Comparison of ENCODE assay signal across 1 cellular context in genomic region chr7:16130127-16131110, GRCh38.
TF ChIP-seq lines count a peak whose summit lies in the region.

No MANE protein-coding gene starts in this region.

TF ChIP-seq in GM23338, 12 proteins besides CTCF, POLR2A, EP300 and RAD21 (continued from another document):
- no peak for TF ChIP-seq ZNF462 (CRISPR knock-in tag; IDR thresholded peaks at IDR 0.05)
- TF ChIP-seq ETS1 (IDR thresholded peaks at IDR 0.05), result no peak
- TF ChIP-seq ZNF331 (CRISPR knock-in tag; IDR thresholded peaks at IDR 0.05; ENCODE audit: low read depth), result no peak
- no peak for TF ChIP-seq ZNF114 (CRISPR knock-in tag; IDR thresholded peaks at IDR 0.05)
TF ChIP-seq in GM23338: peak in this region for 0.
